8 cellular contexts compared by ENCODE assay signal in the genomic region with DNA sequence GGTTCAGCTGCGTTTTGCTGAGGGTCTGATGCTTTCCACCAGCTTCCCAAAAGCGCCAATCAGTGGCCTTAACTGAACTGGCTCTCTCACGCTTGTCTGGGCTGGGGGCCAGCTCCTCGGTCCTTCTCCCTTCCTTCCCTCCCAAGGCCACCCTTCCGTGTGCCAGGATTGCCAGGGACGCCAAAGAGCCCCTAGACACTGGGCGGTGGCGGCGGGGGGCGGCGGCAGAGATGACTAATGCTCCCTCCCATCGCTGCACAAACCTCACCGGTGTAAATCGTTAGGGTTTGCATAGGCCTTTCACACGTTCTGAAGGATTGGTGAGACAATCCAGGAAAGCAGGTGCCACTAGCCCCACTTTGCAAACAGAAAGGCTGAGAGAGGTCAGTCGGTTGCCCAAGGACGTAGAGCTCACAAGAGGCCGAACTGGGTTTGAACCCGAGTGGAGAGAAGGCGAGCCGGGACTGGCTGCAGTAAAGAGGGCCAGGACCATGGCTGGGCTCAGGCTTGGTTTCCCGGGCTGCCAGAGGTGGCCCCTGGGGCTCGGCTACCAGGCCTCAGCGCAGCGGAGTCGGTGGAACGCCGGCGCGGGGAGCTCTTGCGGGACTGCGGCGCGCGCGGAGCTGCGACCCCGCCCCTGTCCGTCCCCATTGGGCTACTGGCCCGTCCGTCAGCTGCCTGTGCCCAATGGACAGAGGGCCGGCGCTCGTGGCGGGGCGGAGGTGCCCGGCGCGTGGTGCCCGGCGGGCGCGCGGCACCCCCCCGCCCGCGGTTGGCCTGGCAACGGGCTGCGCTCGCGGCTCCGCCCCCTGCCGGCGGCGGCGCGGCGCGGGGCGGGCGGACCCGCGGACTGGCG. TPM values are rescaled to one million over a fixed set of nuclear protein-coding genes. Genes with fewer than 3 reads are reported as not detected.
A peak's percentile ranks its signal among the peaks of the same experiment; 100 is the strongest.
DNase-seq lines count a peak whose midpoint lies in the region; ATAC-seq, FAIRE-seq and TF ChIP-seq lines count a peak whose summit lies in the region.

No MANE protein-coding gene starts in this region.

- POLR2A ChIA-PET in GM10248 (lab: Yijun Ruan, JAX): no interaction called here
- POLR2A ChIA-PET in WTC11 (lab: Charles Lee): no interaction called here

- no peak for FAIRE-seq in bronchial epithelial cell (lab: Jason Lieb, UNC)

- TF ChIP-seq CTCF in GM10248 (IDR thresholded peaks at IDR 0.05; ENCODE audit: control extremely low read depth, extremely low read depth, low read depth, missing control alignments) (no peak), WTC11 (IDR thresholded peaks at IDR 0.05) (no peak), bronchial epithelial cell (IDR thresholded peaks at IDR 0.05; ENCODE audit: insufficient read depth, low read length, severe bottlenecking) (no peak)

- H3K27ac Mint-ChIP-seq in WTC11: no peak overlapping the region

- H3K36me3 Mint-ChIP-seq in WTC11: no peaks in the 10 kb centered on the region

- H3K4me3 Mint-ChIP-seq in WTC11: peak overlapping the region; percentile 84

- H3K36me3 ChIP-seq in bronchial epithelial cell (ENCODE audit: control insufficient read depth, insufficient read depth, low read length): no peaks in the 10 kb centered on the region

- no peak overlapping the region for H3K27ac ChIP-seq in skin epidermis

- DNase-seq in GM10248 (ENCODE audit: extremely low spot score) (peak; percentile 93), NCI-H2171 (lab: John Stamatoyannopoulos, UW) (peak; percentile 92), WTC11 (ENCODE audit: low spot score) (peak; percentile 93), bronchial epithelial cell (ENCODE audit: low read depth) (peak; percentile 47), iPS-NIHi7 (ENCODE audit: extremely low spot score) (peak; percentile 97)

- peak; percentile 71 for ATAC-seq in HG02943 (IDR thresholded peaks at IDR 0.05; ENCODE audit: low read depth, unreplicated experiment)
- peak; percentile 95 for ATAC-seq in WTC11
- no peak for ATAC-seq in GM21528 (IDR thresholded peaks at IDR 0.05; ENCODE audit: low FRiP score, unreplicated experiment)

- CTCF ChIA-PET in GM10248 (lab: Yijun Ruan, JAX): interaction anchor here (0.9 to 2.2 kb wide), 6 partner anchors 12 to 221 kb away, joined by 3 to 6 read pairs (median 3); no protein-coding TSS in a partner anchor
- CTCF ChIA-PET in WTC11 (lab: Charles Lee): interaction anchor here (0.6 to 3.9 kb wide), 24 partner anchors 12 to 454 kb away, joined by 3 to 36 read pairs (median 4); no protein-coding TSS in a partner anchor

- peaks cover 8% of the 10 kb centered on the region for H3K27me3 ChIP-seq in bronchial epithelial cell (ENCODE audit: control insufficient read depth, insufficient read depth, low read length)

- peaks cover 46% of the 10 kb centered on the region for H3K27me3 Mint-ChIP-seq in WTC11 (ENCODE audit: low read depth)

- H3K9me3 Mint-ChIP-seq in WTC11: no peaks in the 10 kb centered on the region

- peaks cover 17% of the 10 kb centered on the region for H3K4me1 Mint-ChIP-seq in WTC11

- H3K4me3 ChIP-seq in bronchial epithelial cell (ENCODE audit: low read depth, low read length) (peak overlapping the region; percentile 36), skin epidermis (peak overlapping the region; percentile 27 to 51 (median 34))

TF ChIP-seq in WTC11, 78 proteins besides CTCF, POLR2A, EP300 and RAD21:
- TF ChIP-seq GTF2I (CRISPR knock-in tag; conservative IDR thresholded peaks at IDR 0.05): no peak
- TF ChIP-seq NFYB (CRISPR knock-in tag; conservative IDR thresholded peaks at IDR 0.05; ENCODE audit: low read depth): peak; percentile 98
- TF ChIP-seq, protein P1, sequence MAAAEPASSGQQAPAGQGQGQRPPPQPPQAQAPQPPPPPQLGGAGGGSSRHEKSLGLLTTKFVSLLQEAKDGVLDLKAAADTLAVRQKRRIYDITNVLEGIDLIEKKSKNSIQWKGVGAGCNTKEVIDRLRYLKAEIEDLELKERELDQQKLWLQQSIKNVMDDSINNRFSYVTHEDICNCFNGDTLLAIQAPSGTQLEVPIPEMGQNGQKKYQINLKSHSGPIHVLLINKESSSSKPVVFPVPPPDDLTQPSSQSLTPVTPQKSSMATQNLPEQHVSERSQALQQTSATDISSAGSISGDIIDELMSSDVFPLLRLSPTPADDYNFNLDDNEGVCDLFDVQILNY (CRISPR knock-in tag; IDR thresholded peaks at IDR 0.05): peak; percentile 49; the same call in 1 of the 2 replicates
- no peak for TF ChIP-seq ZNF396 (CRISPR knock-in tag; IDR thresholded peaks at IDR 0.05; ENCODE audit: borderline replicate concordance)
- no peak for TF ChIP-seq RORB (CRISPR knock-in tag; IDR thresholded peaks at IDR 0.05)
- TF ChIP-seq SP1 (CRISPR knock-in tag; conservative IDR thresholded peaks at IDR 0.05): peak; percentile 80; the same call in 1 of the 2 replicates
- TF ChIP-seq ATF2 (CRISPR knock-in tag; IDR thresholded peaks at IDR 0.05; ENCODE audit: borderline replicate concordance, low read depth): no peak
- no peak for TF ChIP-seq E2F1 (CRISPR knock-in tag; IDR thresholded peaks at IDR 0.05)
- no peak for TF ChIP-seq PRRX2 (CRISPR knock-in tag; IDR thresholded peaks at IDR 0.05)
- no peak for TF ChIP-seq FOXJ3 (CRISPR knock-in tag; IDR thresholded peaks at IDR 0.05; ENCODE audit: borderline replicate concordance)

RNA-seq across cellular contexts. Expression of gene GNAZ, which starts 0.6 kb away (rescaled TPM):
- 9.9 to 11.4 TPM (median 11.0 TPM) in 3 replicates for total RNA-seq in WTC11 (2021)
- under 0.01 TPM in 2 replicates for total RNA-seq in bronchial epithelial cell

Comparison
In these comparisons a context has a peak if more than half of its experiments do, and no peak if none do; other contexts are left out.
1. DNase-seq: peak in every context shown above with its lines; median percentile 97 in iPS-NIHi7; 93 in GM10248; 93 in WTC11; 92 in NCI-H2171; 47 in bronchial epithelial cell.
2. RNA of gene GNAZ, which starts 0.6 kb away (total RNA-seq): 9.9 to 11.4 TPM in WTC11; under 0.01 TPM in bronchial epithelial cell; every median in the first group is over 10 times any median in the second.